ENCODE assay signal across 1 cellular context in genomic region chr17:73798111-73798748, GRCh38.
TF ChIP-seq lines count a peak whose summit lies in the region.

No MANE protein-coding gene starts in this region.

TF ChIP-seq in A549, 52 proteins besides CTCF, POLR2A, EP300 and RAD21 (continued from another document):
- TF ChIP-seq, protein P1, sequence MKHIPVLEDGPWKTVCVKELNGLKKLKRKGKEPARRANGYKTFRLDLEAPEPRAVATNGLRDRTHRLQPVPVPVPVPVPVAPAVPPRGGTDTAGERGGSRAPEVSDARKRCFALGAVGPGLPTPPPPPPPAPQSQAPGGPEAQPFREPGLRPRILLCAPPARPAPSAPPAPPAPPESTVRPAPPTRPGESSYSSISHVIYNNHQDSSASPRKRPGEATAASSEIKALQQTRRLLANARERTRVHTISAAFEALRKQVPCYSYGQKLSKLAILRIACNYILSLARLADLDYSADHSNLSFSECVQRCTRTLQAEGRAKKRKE (CRISPR knock-in tag; IDR thresholded peaks at IDR 0.05; ENCODE audit: low read depth), result no peak
- no peak for TF ChIP-seq TP53 (CRISPR knock-in tag; IDR thresholded peaks at IDR 0.05)
